Comparison of ENCODE assay signal across 1 cellular context in the genomic region with DNA sequence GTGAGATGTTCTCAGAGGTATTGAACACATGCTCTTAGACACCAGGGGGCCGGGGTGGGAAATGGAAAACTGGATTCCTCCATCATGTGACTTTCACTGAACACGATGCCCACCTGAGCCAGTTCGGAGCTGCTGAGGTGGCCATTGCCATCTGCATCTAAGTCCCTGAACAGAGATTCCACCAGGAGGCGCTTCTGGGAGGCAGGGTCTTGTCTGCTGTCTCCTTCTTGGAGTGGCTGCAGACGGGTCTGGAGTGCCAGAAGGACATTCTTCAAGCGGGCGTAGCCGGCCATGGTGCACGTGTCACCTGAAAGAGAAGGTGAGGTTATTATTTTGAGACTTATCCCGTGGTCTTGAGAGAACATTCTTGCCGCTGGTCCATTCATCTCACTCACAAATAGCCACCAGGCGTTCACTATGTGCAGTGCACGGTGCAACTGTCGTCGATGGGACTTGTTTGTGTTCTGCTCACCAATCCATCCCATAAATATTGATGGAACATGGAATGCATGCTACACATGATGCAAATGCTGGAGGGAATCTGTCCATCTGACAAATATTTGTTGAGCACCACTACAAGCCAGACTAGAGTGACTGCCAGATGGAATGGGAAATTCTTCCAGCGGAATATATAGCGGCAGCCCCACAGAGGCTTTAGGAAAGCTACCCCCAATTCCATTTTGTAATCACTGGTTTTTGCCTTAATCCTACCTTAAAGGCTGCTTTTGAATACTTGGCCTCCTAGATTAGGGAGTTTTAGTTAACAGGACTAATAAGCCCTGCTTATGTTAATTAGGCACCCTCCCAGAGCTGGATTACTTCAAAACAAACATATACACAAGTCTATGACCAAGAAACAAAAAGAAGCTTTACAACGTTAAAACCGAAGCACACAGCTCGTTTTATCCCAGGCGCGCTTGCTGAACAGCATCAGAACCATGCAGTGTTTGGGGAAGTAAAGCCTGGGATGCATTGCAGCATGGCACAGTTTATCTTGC.
TF ChIP-seq lines count a peak whose summit lies in the region.

No MANE protein-coding gene starts in this region.

TF ChIP-seq in H1, 55 proteins besides CTCF, POLR2A, EP300 and RAD21:
- TF ChIP-seq, protein P1, sequence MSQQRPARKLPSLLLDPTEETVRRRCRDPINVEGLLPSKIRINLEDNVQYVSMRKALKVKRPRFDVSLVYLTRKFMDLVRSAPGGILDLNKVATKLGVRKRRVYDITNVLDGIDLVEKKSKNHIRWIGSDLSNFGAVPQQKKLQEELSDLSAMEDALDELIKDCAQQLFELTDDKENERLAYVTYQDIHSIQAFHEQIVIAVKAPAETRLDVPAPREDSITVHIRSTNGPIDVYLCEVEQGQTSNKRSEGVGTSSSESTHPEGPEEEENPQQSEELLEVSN (IDR thresholded peaks at IDR 0.05), result peak; percentile 33; the same call in 1 of the 2 replicates
- TF ChIP-seq YY1 (IDR thresholded peaks at IDR 0.05; ENCODE audit: low read depth, low read length) (peak; percentile 80), SIRT6 (IDR thresholded peaks at IDR 0.05; ENCODE audit: low read length) (no peak)
